8 cellular contexts compared by ENCODE assay signal in the genomic region with DNA sequence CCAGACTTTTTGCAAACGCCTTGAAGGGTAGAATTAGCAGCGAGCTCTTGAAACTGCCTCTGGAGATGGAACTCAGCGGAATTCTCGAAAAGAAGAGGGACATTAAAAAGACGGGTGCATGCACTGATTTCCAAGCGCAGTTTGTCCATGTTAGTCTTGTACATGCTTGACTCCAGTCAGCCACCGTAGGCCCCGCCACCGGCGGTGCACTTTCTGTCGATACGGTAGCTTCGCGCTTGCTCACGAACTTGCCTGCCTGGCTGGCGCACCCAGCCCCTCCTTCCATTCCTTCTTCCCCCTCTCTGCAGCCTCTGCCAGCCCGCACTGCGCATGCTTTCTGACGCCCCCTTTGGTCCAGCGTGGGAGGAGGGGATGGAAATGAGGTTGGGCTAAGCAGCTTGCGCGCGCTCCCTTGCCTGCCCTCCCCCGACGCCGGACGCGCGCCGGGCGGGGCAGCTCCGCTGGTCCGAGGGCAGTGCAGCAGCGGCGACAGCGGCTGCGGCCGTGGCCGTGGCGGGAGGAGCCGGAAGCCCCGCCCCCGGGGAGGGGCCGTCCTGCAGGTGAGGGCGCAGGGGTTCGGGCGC. TPM values are rescaled to one million over a fixed set of nuclear protein-coding genes. Genes with fewer than 3 reads are reported as not detected.
A peak's percentile ranks its signal among the peaks of the same experiment; 100 is the strongest.
DNase-seq lines count a peak whose midpoint lies in the region; ATAC-seq and TF ChIP-seq lines count a peak whose summit lies in the region.

Gene ZNF575 (plus strand): TSS at position 227 of the 584 bp plus-strand sequence. CDS start 1,235 bp downstream, outside the sequence.

- intact Hi-C loops in esophagus squamous epithelium (cut with DNase I): loop anchor here (10.0 kb wide), 1 partner anchor 62 kb away; the partner anchor contains the start of genes IRGQ and ZNF576

- H3K36me3 ChIP-seq in esophagus squamous epithelium: peaks cover 0 to 12% (median 0%) of the 10 kb centered on the region in 3 donors

- peak; percentile 73 for DNase-seq in DMS114 treated with DMSO at 0.1 percent for 48 hours (lab: John Stamatoyannopoulos, UW; ENCODE audit: unreplicated experiment)
- peak; percentile 91 for DNase-seq in activated T-cell treated with anti-CD3 and anti-CD28 coated beads, Interleukin-2, amount 50 U/mL, for 48 hours
- peak; percentile 75 for DNase-seq in esophagus squamous epithelium (lab: John Stamatoyannopoulos, UW)
- peak; percentile 83 for DNase-seq in naive B cell
- DNase-seq in stimulated activated effector memory CD8-positive, alpha-beta T cell treated with anti-CD3 and anti-CD28 coated beads, Interleukin-12 subunit alpha, Interleukin-12 subunit beta, amount 100 ng/mL, for 72 hours (ENCODE audit: low spot score in 2 of 2): peak; percentile 71 to 94

- TF ChIP-seq CTCF in esophagus squamous epithelium (IDR thresholded peaks at IDR 0.05): no peak

- H3K9me3 Mint-ChIP-seq in IgD-negative memory B cell (no peaks in the 10 kb centered on the region), naive B cell (peaks cover 0 to 2% (median 0%) of the 10 kb centered on the region in 7 donors)
- H3K9me3 Mint-ChIP-seq in stimulated activated effector memory CD8-positive, alpha-beta T cell treated with anti-CD3 and anti-CD28 coated beads, Interleukin-12 subunit alpha, Interleukin-12 subunit beta, amount 100 ng/mL, for 72 hours: no peaks in the 10 kb centered on the region

- peak in 1 of 4 donors; percentile 37 for TF ChIP-seq POLR2A in esophagus squamous epithelium (IDR thresholded peaks at IDR 0.05)

- H3K4me3 Mint-ChIP-seq in IgD-negative memory B cell (peak within 1 kb of the TSS; percentile 92 to 98 (median 96)), naive B cell (peak within 1 kb of the TSS; percentile 90 to 99 (median 96))
- peak within 1 kb of the TSS; percentile 90 for H3K4me3 Mint-ChIP-seq in stimulated activated effector memory CD8-positive, alpha-beta T cell treated with anti-CD3 and anti-CD28 coated beads, Interleukin-12 subunit alpha, Interleukin-12 subunit beta, amount 100 ng/mL, for 72 hours

- H3K4me3 ChIP-seq in esophagus squamous epithelium: peak within 1 kb of the TSS; percentile 49 to 78 (median 59)

- peak within 1 kb of the TSS; percentile 84 to 97 (median 94) for H3K27ac ChIP-seq in esophagus squamous epithelium

- H3K27me3 Mint-ChIP-seq in IgD-negative memory B cell (no peaks in the 10 kb centered on the region), naive B cell (no peaks in the 10 kb centered on the region)

- H3K36me3 Mint-ChIP-seq in IgD-negative memory B cell (no peaks in the 10 kb centered on the region), naive B cell (no peaks in the 10 kb centered on the region)
- H3K36me3 Mint-ChIP-seq in stimulated activated effector memory CD8-positive, alpha-beta T cell treated with anti-CD3 and anti-CD28 coated beads, Interleukin-12 subunit alpha, Interleukin-12 subunit beta, amount 100 ng/mL, for 72 hours: peaks cover 35% of the 10 kb centered on the region

- H3K4me1 ChIP-seq in esophagus squamous epithelium: peaks cover 8 to 63% (median 14%) of the 10 kb centered on the region in 3 donors

- H3K27ac Mint-ChIP-seq in IgD-negative memory B cell (peak within 1 kb of the TSS; percentile 76 to 97 (median 96)), naive B cell (peak within 1 kb of the TSS; percentile 89 to 99 (median 98))
- H3K27ac Mint-ChIP-seq in stimulated activated effector memory CD8-positive, alpha-beta T cell treated with anti-CD3 and anti-CD28 coated beads, Interleukin-12 subunit alpha, Interleukin-12 subunit beta, amount 100 ng/mL, for 72 hours: peak within 1 kb of the TSS; percentile 90

- no peaks in the 10 kb centered on the region for H3K9me3 ChIP-seq in esophagus squamous epithelium

- H3K27me3 ChIP-seq in esophagus squamous epithelium: no peaks in the 10 kb centered on the region

- H3K4me1 Mint-ChIP-seq in IgD-negative memory B cell (peaks cover 6 to 14% (median 12%) of the 10 kb centered on the region in 3 donors), naive B cell (peaks cover 17 to 23% (median 19%) of the 10 kb centered on the region in 3 donors)
- H3K4me1 Mint-ChIP-seq in stimulated activated effector memory CD8-positive, alpha-beta T cell treated with anti-CD3 and anti-CD28 coated beads, Interleukin-12 subunit alpha, Interleukin-12 subunit beta, amount 100 ng/mL, for 72 hours: peaks cover 27% of the 10 kb centered on the region

- ATAC-seq in GM21529 (IDR thresholded peaks at IDR 0.05; ENCODE audit: unreplicated experiment) (peak; percentile 50), naive B cell (ENCODE audit: low read depth in 2 of 2) (peak; percentile 56 to 65)
- ATAC-seq in stimulated activated effector memory CD8-positive, alpha-beta T cell treated with anti-CD3 and anti-CD28 coated beads, Interleukin-12 subunit alpha, Interleukin-12 subunit beta, amount 100 ng/mL, for 72 hours: peak; percentile 78

- 0% methylated on average over 9 to 19 of the region's 47 CpGs for WGBS in esophagus squamous epithelium, 2 donors

TF ChIP-seq in PFSK-1, 5 proteins besides CTCF, POLR2A, EP300 and RAD21:
- TF ChIP-seq FOXP2 (optimal IDR thresholded peaks at IDR 0.05; ENCODE audit: borderline replicate concordance, extremely low read depth, extremely low read length, insufficient read depth) (peak; percentile 93), REST (IDR thresholded peaks at IDR 0.05; ENCODE audit: insufficient read depth in 1 of 2, low read depth in 2 of 2, low read length in 2 of 2) (no peak), SIN3A (IDR thresholded peaks at IDR 0.05; ENCODE audit: borderline replicate concordance, insufficient read depth, low read length) (no peak), TAF1 (IDR thresholded peaks at IDR 0.05; ENCODE audit: borderline replicate concordance, insufficient read depth, low read length) (peak; percentile 74; the same call in 1 of the 2 replicates), POLR2AphosphoS5 (IDR thresholded peaks at IDR 0.05; ENCODE audit: low read depth, low read length) (peak; percentile 75)
TF ChIP-seq in PFSK-1: peak in this region for 3.

RNA-seq across cellular contexts. Expression of gene ZNF575, which starts in this region (rescaled TPM):
- 2.9 TPM for polyA plus RNA-seq in IgD-negative memory B cell
- polyA plus RNA-seq in PFSK-1 (2012; ENCODE audit: insufficient read length, low read depth): 1.2 TPM
- not detected for total RNA-seq in esophagus squamous epithelium
- 1 to 10 TPM in 4 of 6 donors, under 1 TPM in 2; 0.39 to 2.2 (median 1.6) TPM for polyA plus RNA-seq in naive B cell (ENCODE audit: low read depth in 6 of 6)

Comparison
In these comparisons a context has a peak if more than half of its experiments do, and no peak if none do; other contexts are left out.
1. Peak in every context shown above with its lines: DNase-seq, ATAC-seq, H3K4me3 ChIP-seq and H3K27ac ChIP-seq.
2. Peak in DNase-seq, H3K4me3 ChIP-seq and H3K27ac ChIP-seq in esophagus squamous epithelium; RNA of the gene not detected or under 1 TPM.